In the genomic region with DNA sequence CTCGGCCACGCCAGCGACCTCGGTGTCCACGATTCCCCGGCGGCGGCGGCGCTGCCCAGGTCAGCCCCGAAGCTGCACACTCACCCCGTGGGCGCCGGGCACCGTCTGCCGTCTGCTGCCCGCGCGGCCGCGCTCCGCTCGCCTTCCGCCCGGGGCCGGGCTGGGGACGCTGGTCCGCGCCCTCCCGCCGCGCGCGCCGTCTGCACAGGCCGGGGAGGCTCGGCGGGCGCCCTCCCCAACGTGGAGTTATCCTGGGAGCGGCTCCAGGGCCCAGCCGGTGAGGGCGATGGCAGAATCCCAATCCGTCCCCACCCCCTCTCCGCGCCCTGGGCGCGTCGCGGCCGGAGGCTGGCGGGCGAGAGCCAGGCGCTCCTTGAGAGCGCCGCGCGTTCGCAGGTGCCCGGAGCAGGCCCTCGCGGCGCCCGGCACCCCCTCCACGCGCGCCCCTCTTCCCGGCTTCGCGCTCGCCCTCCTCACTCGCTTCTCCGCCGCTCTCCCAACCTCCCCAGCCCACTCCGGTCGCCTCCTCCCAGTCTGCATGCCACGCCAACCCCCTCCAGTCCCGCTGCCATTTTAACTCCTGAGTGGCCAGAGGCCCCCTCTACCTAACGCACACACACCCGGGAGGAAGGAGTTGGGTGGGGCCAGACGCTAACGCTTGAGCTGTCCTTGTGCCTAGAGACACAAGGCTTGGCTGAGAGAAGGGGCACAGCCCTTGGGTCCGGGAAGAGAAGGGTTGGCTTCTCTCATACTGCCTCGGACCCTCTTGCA, we compare ENCODE assay signal across 8 cellular contexts. TPM values are rescaled to one million over a fixed set of nuclear protein-coding genes. Genes with fewer than 3 reads are reported as not detected.
DNase-seq lines count a peak whose midpoint lies in the region; ATAC-seq and TF ChIP-seq lines count a peak whose summit lies in the region.

A gene (minus strand): TSS at position 503 of the 771 bp plus-strand sequence. CDS start 65,746 bp downstream, outside the sequence.

- H3K4me1 ChIP-seq in hepatocyte (ENCODE audit: insufficient read depth) (peaks cover 4% of the 10 kb centered on the region), sigmoid colon (peaks cover 0 to 24% (median 22%) of the 10 kb centered on the region in 4 donors)

- WGBS in hepatocyte (ENCODE audit: low lambda C conversion rate, missing lambda C conversion rate), result 2% methylated on average over 53 of the region's 84 CpGs
- 2 to 3% methylated on average over 84 of the region's 84 CpGs for WGBS in sigmoid colon, 2 donors

- DNase-seq in NCI-H1436 (lab: John Stamatoyannopoulos, UW) (peak; percentile 41), NCI-H1436 treated with DMSO at 0.1 percent for 48 hours (lab: John Stamatoyannopoulos, UW) (no peak), WERI-Rb-1 (peak; percentile 92), hepatocyte (ENCODE audit: low spot score) (peak; percentile 37), sigmoid colon (peak; percentile 75)

- H4K20me1 ChIP-seq in hepatocyte (ENCODE audit: insufficient read depth, poor library complexity, severe bottlenecking), result no peaks in the 10 kb centered on the region

- TF ChIP-seq CTCF in WERI-Rb-1 (IDR thresholded peaks at IDR 0.05; ENCODE audit: low read depth, low read length) (no peak), hepatocyte (IDR thresholded peaks at IDR 0.05; ENCODE audit: poor library complexity) (no peak), sigmoid colon (IDR thresholded peaks at IDR 0.05) (no peak)

- H3K4me3 ChIP-seq in WERI-Rb-1 (ENCODE audit: low read depth, low read length), result peak within 1 kb of the TSS; percentile 74
- H3K4me3 ChIP-seq in hepatocyte, result peak within 1 kb of the TSS; percentile 58
- peak within 1 kb of the TSS; percentile 58 to 81 (median 74) for H3K4me3 ChIP-seq in sigmoid colon

- H3K36me3 ChIP-seq in WERI-Rb-1, result peaks cover 27% of the 10 kb centered on the region
- H3K36me3 ChIP-seq in hepatocyte (replicated peaks; ENCODE audit: insufficient read depth, low read depth), result no peaks in the 10 kb centered on the region
- H3K36me3 ChIP-seq in sigmoid colon, result no peaks in the 10 kb centered on the region

- intact Hi-C loops in sigmoid colon (cut with DNase I), result loop anchor here (5.0 kb wide), 1 partner anchor 118 kb away; no protein-coding TSS in a partner anchor

- H3K27me3 ChIP-seq in WERI-Rb-1 (ENCODE audit: insufficient read depth, low read depth, severe bottlenecking) (no peaks in the 10 kb centered on the region), hepatocyte (peaks cover 58% of the 10 kb centered on the region), sigmoid colon (no peaks in the 10 kb centered on the region)

- no peak for TF ChIP-seq EP300 in sigmoid colon (IDR thresholded peaks at IDR 0.05)

- H3K9me3 ChIP-seq in WERI-Rb-1 (ENCODE audit: severe bottlenecking), result no peaks in the 10 kb centered on the region
- H3K9me3 ChIP-seq in hepatocyte (ENCODE audit: low read depth), result no peaks in the 10 kb centered on the region
- no peaks in the 10 kb centered on the region for H3K9me3 ChIP-seq in sigmoid colon

- H2AFZ ChIP-seq in hepatocyte, result no peak within 1 kb of the TSS

- TF ChIP-seq POLR2A in sigmoid colon (IDR thresholded peaks at IDR 0.05), result no peak

- peak within 1 kb of the TSS; percentile 93 for H3K4me2 ChIP-seq in hepatocyte

- H3K27ac ChIP-seq in WERI-Rb-1, result peak within 1 kb of the TSS; percentile 86
- no peak within 1 kb of the TSS for H3K27ac ChIP-seq in hepatocyte
- peak within 1 kb of the TSS; percentile 67 to 72 (median 70) for H3K27ac ChIP-seq in sigmoid colon

- no peaks in the 10 kb centered on the region for H3K79me2 ChIP-seq in hepatocyte

- ATAC-seq in GM21576 (IDR thresholded peaks at IDR 0.05; ENCODE audit: unreplicated experiment) (no peak), GM18502 (IDR thresholded peaks at IDR 0.05; ENCODE audit: poor library complexity, unreplicated experiment) (no peak), HG03175 (IDR thresholded peaks at IDR 0.05; ENCODE audit: unreplicated experiment) (no peak)

- no peaks in the 10 kb centered on the region for H3K9me2 ChIP-seq in hepatocyte (replicated peaks; ENCODE audit: insufficient read depth)

RNA-seq across cellular contexts. Expression of the gene that starts here (rescaled TPM):
- total RNA-seq in hepatocyte, result 4.3 and 7.0 TPM in 2 replicates
- polyA plus RNA-seq in hepatocyte, result 25.5 and 27.9 TPM in 2 replicates
- total RNA-seq in sigmoid colon, result 10 to 100 TPM in 1 of 4 donors, 1 to 10 TPM in 3; 4.9 to 14.7 (median 6.7) TPM
- polyA plus RNA-seq in sigmoid colon, result 1 to 10 TPM; 2.5 to 3.6 (median 3.5) TPM
